ENCODE assay signal across 9 cellular contexts in the genomic region with DNA sequence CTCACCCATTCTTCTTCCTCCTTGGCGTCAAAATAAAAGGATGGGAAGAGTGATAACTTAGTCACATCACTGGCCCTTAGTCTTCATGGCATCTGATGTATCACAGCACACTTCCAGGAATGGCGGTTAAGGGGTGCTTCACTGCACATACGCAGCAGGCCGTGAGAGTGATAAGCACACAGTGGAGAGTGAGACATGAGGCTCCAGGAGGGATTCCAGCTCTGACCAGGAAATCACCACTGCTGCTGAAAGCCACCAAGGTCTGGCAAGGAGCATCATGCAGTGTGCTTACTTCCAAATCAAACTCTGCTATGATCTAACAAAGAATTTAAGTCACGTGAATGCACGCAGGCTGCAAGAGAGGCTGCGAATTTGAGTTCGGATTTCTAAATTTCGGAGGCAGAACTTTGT.
DNase-seq lines count a peak whose midpoint lies in the region; ATAC-seq and TF ChIP-seq lines count a peak whose summit lies in the region.
"Had no signal": no experiment of that assay in that cellular context is flagged by ENCODE, and none has a peak within 500 bp of the region (broad histone marks: within the 10 kb centered on the region; RNA-seq: fewer than 3 reads in every experiment).

No MANE protein-coding gene starts in this region.

- no peak overlapping the region for H3K9ac ChIP-seq in Loucy (ENCODE audit: low read depth, low read length, poor library complexity, severe bottlenecking)

- H3K9me3 Mint-ChIP-seq in central memory CD8-positive, alpha-beta T cell = no peaks in the 10 kb centered on the region
- H3K9me3 Mint-ChIP-seq: activated CD4-positive, alpha-beta memory T cell treated with anti-CD3 and anti-CD28 coated beads for 36 hours; activated naive CD4-positive, alpha-beta T cell treated with anti-CD3 and anti-CD28 coated beads, Interleukin-2, amount 50 U/mL, for 24 hours had no signal

- H3K4me1 Mint-ChIP-seq in central memory CD8-positive, alpha-beta T cell = peaks cover 64% of the 10 kb centered on the region

- H3K36me3 ChIP-seq in Loucy (ENCODE audit: insufficient read depth, low read length) (peaks cover 15% of the 10 kb centered on the region; the same call in 1 of the 2 replicates), hepatocyte (replicated peaks; ENCODE audit: insufficient read depth, low read depth) (no peaks in the 10 kb centered on the region)

- DNase-seq in central memory CD8-positive, alpha-beta T cell (ENCODE audit: low spot score in 2 of 2) = no peak
- DNase-seq in hepatocyte (ENCODE audit: low spot score) = no peak
- DNase-seq in stromal cell of bone marrow (ENCODE audit: low read depth) = peak; percentile 35
- DNase-seq: activated CD4-positive, alpha-beta memory T cell treated with anti-CD3 and anti-CD28 coated beads for 36 hours had no signal

- no peak overlapping the region for H3K4me3 Mint-ChIP-seq in central memory CD8-positive, alpha-beta T cell
- H3K4me3 Mint-ChIP-seq: activated CD4-positive, alpha-beta memory T cell treated with anti-CD3 and anti-CD28 coated beads for 36 hours; activated naive CD4-positive, alpha-beta T cell treated with anti-CD3 and anti-CD28 coated beads, Interleukin-2, amount 50 U/mL, for 24 hours had no signal

- H3K27me3 ChIP-seq in Loucy (ENCODE audit: insufficient read depth, low read length, poor library complexity, severe bottlenecking) (no peaks in the 10 kb centered on the region), hepatocyte (no peaks in the 10 kb centered on the region)

- H3K4me2 ChIP-seq in Loucy (ENCODE audit: low read depth, low read length, poor library complexity, severe bottlenecking) (peak overlapping the region; percentile 61), hepatocyte (peak overlapping the region; percentile 25)

- H3K4me3 ChIP-seq in Loucy (ENCODE audit: low read length, poor library complexity, severe bottlenecking) (no peak overlapping the region), hepatocyte (no peak overlapping the region)

- H3K4me1 ChIP-seq in Loucy (ENCODE audit: insufficient read depth, low read length, poor library complexity, severe bottlenecking) (peaks cover 28% of the 10 kb centered on the region), hepatocyte (ENCODE audit: insufficient read depth) (peaks cover 21% of the 10 kb centered on the region)

- H3K36me3 Mint-ChIP-seq in central memory CD8-positive, alpha-beta T cell (ENCODE audit: insufficient read depth) = peaks cover 9% of the 10 kb centered on the region

- no peaks in the 10 kb centered on the region for H3K27me3 Mint-ChIP-seq in central memory CD8-positive, alpha-beta T cell
- H3K27me3 Mint-ChIP-seq: activated CD4-positive, alpha-beta memory T cell treated with anti-CD3 and anti-CD28 coated beads for 36 hours; activated naive CD4-positive, alpha-beta T cell treated with anti-CD3 and anti-CD28 coated beads, Interleukin-2, amount 50 U/mL, for 24 hours had no signal

- H2AFZ ChIP-seq in Loucy (ENCODE audit: low read length) (no peak overlapping the region), hepatocyte (no peak overlapping the region)

- no peak for ATAC-seq in central memory CD8-positive, alpha-beta T cell (replicated peaks; ENCODE audit: extremely low read depth, poor library complexity, severe bottlenecking)
- ATAC-seq in GM21786 (IDR thresholded peaks at IDR 0.05; ENCODE audit: unreplicated experiment) (no peak), HG03439 (IDR thresholded peaks at IDR 0.05; ENCODE audit: unreplicated experiment) (no peak), GM21723 (IDR thresholded peaks at IDR 0.05; ENCODE audit: unreplicated experiment) (no peak)

- no peaks in the 10 kb centered on the region for H3K9me2 ChIP-seq in Loucy (replicated peaks; ENCODE audit: low read depth, low read length)
- H3K9me2 ChIP-seq in hepatocyte (replicated peaks; ENCODE audit: insufficient read depth) = no peaks in the 10 kb centered on the region

- H3K27ac ChIP-seq in hepatocyte = peak overlapping the region; percentile 54

- WGBS in hepatocyte (ENCODE audit: low lambda C conversion rate, missing lambda C conversion rate) = 63% methylated on average over 9 of the region's 9 CpGs

- H3K27ac Mint-ChIP-seq in central memory CD8-positive, alpha-beta T cell (ENCODE audit: low read depth) = peak overlapping the region; percentile 16
- H3K27ac Mint-ChIP-seq: activated CD4-positive, alpha-beta memory T cell treated with anti-CD3 and anti-CD28 coated beads for 36 hours; activated naive CD4-positive, alpha-beta T cell treated with anti-CD3 and anti-CD28 coated beads, Interleukin-2, amount 50 U/mL, for 24 hours had no signal

- H3K79me2 ChIP-seq in Loucy (ENCODE audit: insufficient read depth, low read length) (peaks cover 99% of the 10 kb centered on the region), hepatocyte (peaks cover 99% of the 10 kb centered on the region)

- TF ChIP-seq CTCF in Loucy (conservative IDR thresholded peaks at IDR 0.05; ENCODE audit: low read length) = no peak
- no peak for TF ChIP-seq CTCF in hepatocyte (IDR thresholded peaks at IDR 0.05; ENCODE audit: poor library complexity)

- H4K20me1 ChIP-seq in Loucy (ENCODE audit: insufficient read depth, low read length, poor library complexity, severe bottlenecking) (peaks cover 88% of the 10 kb centered on the region), hepatocyte (ENCODE audit: insufficient read depth, poor library complexity, severe bottlenecking) (peaks cover 45% of the 10 kb centered on the region)

- no peaks in the 10 kb centered on the region for H3F3A ChIP-seq in Loucy (ENCODE audit: low read depth)

- H3K9me3 ChIP-seq in Loucy (ENCODE audit: insufficient read depth, low read depth, low read length) (no peaks in the 10 kb centered on the region), hepatocyte (ENCODE audit: low read depth) (no peaks in the 10 kb centered on the region)
